ENCODE assay signal across 8 cellular contexts in the genomic region with DNA sequence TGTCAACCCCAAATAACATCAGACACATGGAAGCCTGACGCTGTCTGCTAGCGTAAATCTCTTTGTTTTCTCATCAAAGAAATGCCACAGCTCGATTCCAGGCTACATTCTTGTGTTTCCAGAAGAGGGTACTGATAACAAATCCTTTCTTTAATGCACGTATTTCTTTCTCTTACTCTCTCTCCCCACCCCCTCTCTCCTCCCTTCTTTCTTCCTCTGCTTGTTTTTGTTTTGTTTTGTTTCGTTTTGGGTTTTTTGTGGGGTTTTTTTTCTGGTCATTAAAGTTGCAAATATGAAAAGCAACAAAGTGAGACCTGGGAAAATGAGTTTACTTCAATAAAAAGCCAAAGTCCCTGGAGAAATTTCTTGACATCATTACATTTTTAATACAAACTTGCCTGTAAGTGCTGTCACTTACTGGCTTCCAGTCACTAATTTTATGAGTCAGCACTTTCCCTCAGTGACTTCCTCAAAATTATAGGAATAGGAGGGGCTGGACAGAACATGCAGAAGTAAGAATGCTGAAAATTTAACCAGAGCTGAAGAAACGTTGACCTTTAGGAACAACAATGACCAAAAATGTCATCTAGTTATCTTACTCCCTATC.
DNase-seq lines count a peak whose midpoint lies in the region; ATAC-seq and TF ChIP-seq lines count a peak whose summit lies in the region.

No MANE protein-coding gene starts in this region.

- H3K9ac ChIP-seq in neural progenitor cell, result no peak overlapping the region

- H3K4me1 Mint-ChIP-seq in neural progenitor cell, result peaks cover 4% of the 10 kb centered on the region

- no peaks in the 10 kb centered on the region for H3F3A ChIP-seq in neural progenitor cell (ENCODE audit: low read depth)

- no peaks in the 10 kb centered on the region for H3K9me3 Mint-ChIP-seq in neural progenitor cell

- H2AFZ ChIP-seq in neural progenitor cell (replicated peaks), result peak overlapping the region; percentile 75

- peaks cover 3% of the 10 kb centered on the region for H3K27me3 Mint-ChIP-seq in neural progenitor cell (ENCODE audit: insufficient read depth, low read depth)

- ATAC-seq in Right ventricle myocardium superior (ENCODE audit: poor library complexity), result peak; percentile 73
- ATAC-seq in HG03103 (IDR thresholded peaks at IDR 0.05; ENCODE audit: low read depth, unreplicated experiment), result peak; percentile 49

- peak overlapping the region in 1 of 4 donors; percentile 46 for H3K4me3 ChIP-seq in esophagus squamous epithelium
- H3K4me3 ChIP-seq in neural progenitor cell, result no peak overlapping the region

- no peak for TF ChIP-seq POLR2A in esophagus squamous epithelium (IDR thresholded peaks at IDR 0.05)

- H3K4me3 Mint-ChIP-seq in neural progenitor cell, result no peak overlapping the region

- WGBS in esophagus squamous epithelium, 2 donors, result 7 to 15% methylated on average over 6 of the region's 6 CpGs

- DNase-seq in Right ventricle myocardium superior (no peak), cardiac septum (ENCODE audit: low spot score) (no peak), SW480 (ENCODE audit: low spot score) (peak; percentile 74), esophagus squamous epithelium (lab: John Stamatoyannopoulos, UW) (no peak), neural progenitor cell (ENCODE audit: low spot score) (peak; percentile 48), islet precursor cell (no peak), NCI-H2171 treated with DMSO at 0.1 percent for 48 hours (lab: John Stamatoyannopoulos, UW) (no peak)

- H3K27me3 ChIP-seq in esophagus squamous epithelium, result no peaks in the 10 kb centered on the region
- H3K27me3 ChIP-seq in neural progenitor cell, result no peaks in the 10 kb centered on the region

- intact Hi-C loops in Right ventricle myocardium superior (cut with DNase I) (no loop called here), cardiac septum (cut with DNase I) (no loop called here), esophagus squamous epithelium (cut with DNase I) (no loop called here)

- H3K27ac ChIP-seq in esophagus squamous epithelium, result no peak overlapping the region
- H3K27ac ChIP-seq in neural progenitor cell, result no peak overlapping the region

- H4K20me1 ChIP-seq in neural progenitor cell (ENCODE audit: low read depth), result no peaks in the 10 kb centered on the region

- peak overlapping the region; percentile 51 for H3K4me2 ChIP-seq in neural progenitor cell

- TF ChIP-seq CTCF in esophagus squamous epithelium (IDR thresholded peaks at IDR 0.05), result peak in 4 of 6 experiments; percentile 18 to 54 (median 32)
- peak; percentile 21 for TF ChIP-seq CTCF in neural progenitor cell (IDR thresholded peaks at IDR 0.05)

- no peaks in the 10 kb centered on the region for H3K9me3 ChIP-seq in esophagus squamous epithelium
- no peaks in the 10 kb centered on the region for H3K9me3 ChIP-seq in neural progenitor cell (ENCODE audit: low read depth)

- H3K36me3 ChIP-seq in esophagus squamous epithelium, result no peaks in the 10 kb centered on the region
- no peaks in the 10 kb centered on the region for H3K36me3 ChIP-seq in neural progenitor cell

- no peaks in the 10 kb centered on the region for H3K36me3 Mint-ChIP-seq in neural progenitor cell

- no peak overlapping the region for H3K27ac Mint-ChIP-seq in neural progenitor cell

- no peaks in the 10 kb centered on the region for H3K79me2 ChIP-seq in neural progenitor cell (ENCODE audit: low read depth)

- H3K4me1 ChIP-seq in esophagus squamous epithelium (peaks cover 0 to 19% (median 0%) of the 10 kb centered on the region in 3 donors), neural progenitor cell (peaks cover 14% of the 10 kb centered on the region)

Comparison
In these comparisons a context has a peak if more than half of its experiments do, and no peak if none do; other contexts are left out.
1. DNase-seq: peak in SW480 (single experiment) and neural progenitor cell (single experiment); none in Right ventricle myocardium superior (single experiment), cardiac septum (single experiment), esophagus squamous epithelium (single experiment), islet precursor cell (single experiment) and NCI-H2171 treated with DMSO at 0.1 percent for 48 hours (single experiment).